In genomic region chr9:131601683-131602181, GRCh38 we compare ENCODE assay signal across 1 cellular context.
A peak's percentile ranks its signal among the peaks of the same experiment; 100 is the strongest.
TF ChIP-seq lines count a peak whose summit lies in the region.

No MANE protein-coding gene starts in this region.

TF ChIP-seq in HepG2, 621 proteins besides CTCF, POLR2A, EP300 and RAD21 (continued from another document and continues in another):
- peak; percentile 67; the same call in 1 of the 2 replicates for TF ChIP-seq SKIL (CRISPR knock-in tag; IDR thresholded peaks at IDR 0.05; ENCODE audit: borderline replicate concordance)
- no peak for TF ChIP-seq U2AF2 (IDR thresholded peaks at IDR 0.05; ENCODE audit: low read depth, low read length)
- peak in 1 of 2 experiments; percentile 55; a peak in 1 of 4 replicates for TF ChIP-seq KLF16 (CRISPR knock-in tag; IDR thresholded peaks at IDR 0.05)
- peak; percentile 93 for TF ChIP-seq MED1 (CRISPR knock-in tag; IDR thresholded peaks at IDR 0.05)
- TF ChIP-seq CBX1 (IDR thresholded peaks at IDR 0.05; ENCODE audit: low read depth): no peak
- peak; percentile 38; the same call in 1 of the 2 replicates for TF ChIP-seq YEATS2 (CRISPR knock-in tag; IDR thresholded peaks at IDR 0.05; ENCODE audit: borderline replicate concordance)
- TF ChIP-seq AKAP8 (CRISPR knock-in tag; IDR thresholded peaks at IDR 0.05): no peak
- TF ChIP-seq CREB1 (IDR thresholded peaks at IDR 0.05): no peak
- TF ChIP-seq CREB1 (CRISPR knock-in tag; IDR thresholded peaks at IDR 0.05): peak; percentile 52; the same call in 1 of the 2 replicates
- TF ChIP-seq BATF2 (CRISPR knock-in tag; IDR thresholded peaks at IDR 0.05): no peak
- TF ChIP-seq NFIC (IDR thresholded peaks at IDR 0.05; ENCODE audit: low read length): no peak
- no peak for TF ChIP-seq SAFB2 (CRISPR knock-in tag; IDR thresholded peaks at IDR 0.05; ENCODE audit: borderline replicate concordance, low read depth)
- TF ChIP-seq SIX4 (CRISPR knock-in tag; IDR thresholded peaks at IDR 0.05): 0 out of 2 replicates have a peak, but pooled peaks have one; percentile 14
- TF ChIP-seq RFX5 (IDR thresholded peaks at IDR 0.05; ENCODE audit: low read depth, low read length): no peak
- 0 out of 2 replicates have a peak, but pooled peaks have one; percentile 38 for TF ChIP-seq ZNF503 (CRISPR knock-in tag; IDR thresholded peaks at IDR 0.05)
- no peak for TF ChIP-seq ZNF530 (CRISPR knock-in tag; IDR thresholded peaks at IDR 0.05; ENCODE audit: low read depth)
- no peak for TF ChIP-seq STAT5B (CRISPR knock-in tag; IDR thresholded peaks at IDR 0.05)
- no peak for TF ChIP-seq ZMAT3 (CRISPR knock-in tag; conservative IDR thresholded peaks at IDR 0.05)
- TF ChIP-seq ZNF589 (CRISPR knock-in tag; conservative IDR thresholded peaks at IDR 0.05): no peak
- no peak for TF ChIP-seq USF2 (IDR thresholded peaks at IDR 0.05; ENCODE audit: low read depth, low read length)
- TF ChIP-seq USF2 (CRISPR knock-in tag; IDR thresholded peaks at IDR 0.05; ENCODE audit: borderline replicate concordance): no peak
- TF ChIP-seq PAF1 (CRISPR knock-in tag; IDR thresholded peaks at IDR 0.05): no peak
- no peak for TF ChIP-seq KAT2B (IDR thresholded peaks at IDR 0.05; ENCODE audit: borderline replicate concordance, low read depth, low read length)
- no peak for TF ChIP-seq SMC3 (IDR thresholded peaks at IDR 0.05; ENCODE audit: low read length)
- TF ChIP-seq ZNF788 (CRISPR knock-in tag; IDR thresholded peaks at IDR 0.05; ENCODE audit: borderline replicate concordance): no peak
- no peak for TF ChIP-seq RBM22 (optimal IDR thresholded peaks at IDR 0.05; ENCODE audit: low read length)
- TF ChIP-seq ZNF883 (CRISPR knock-in tag; IDR thresholded peaks at IDR 0.05; ENCODE audit: not compliant biosample characterization): no peak
- TF ChIP-seq RAD51 (IDR thresholded peaks at IDR 0.05; ENCODE audit: borderline replicate concordance): no peak
- TF ChIP-seq AHDC1 (CRISPR knock-in tag; IDR thresholded peaks at IDR 0.05; ENCODE audit: borderline replicate concordance): peak; percentile 41; the same call in 1 of the 2 replicates
- TF ChIP-seq SP1 (IDR thresholded peaks at IDR 0.05): no peak
- TF ChIP-seq SP1 (CRISPR knock-in tag; IDR thresholded peaks at IDR 0.05): no peak
- no peak for TF ChIP-seq POLR2AphosphoS2 (IDR thresholded peaks at IDR 0.05; ENCODE audit: low read depth, low read length)
- 0 out of 2 replicates have a peak, but pooled peaks have one; percentile 28 for TF ChIP-seq ZNF598 (CRISPR knock-in tag; IDR thresholded peaks at IDR 0.05; ENCODE audit: borderline replicate concordance)
- no peak for TF ChIP-seq ASH2L (IDR thresholded peaks at IDR 0.05; ENCODE audit: insufficient read length, low read depth, low read length)
- TF ChIP-seq TFDP1 (CRISPR knock-in tag; IDR thresholded peaks at IDR 0.05; ENCODE audit: borderline replicate concordance): no peak
- no peak for TF ChIP-seq SRY (CRISPR knock-in tag; IDR thresholded peaks at IDR 0.05)
- TF ChIP-seq ZNF282 (IDR thresholded peaks at IDR 0.05; ENCODE audit: partially characterized antibody): no peak
- TF ChIP-seq ZFP41 (CRISPR knock-in tag; IDR thresholded peaks at IDR 0.05; ENCODE audit: borderline replicate concordance): no peak
- no peak for TF ChIP-seq ZNF138 (CRISPR knock-in tag; IDR thresholded peaks at IDR 0.05; ENCODE audit: low read depth)
- TF ChIP-seq ZNF3 (CRISPR knock-in tag; IDR thresholded peaks at IDR 0.05): no peak
- 0 out of 2 replicates have a peak, but pooled peaks have one; percentile 39 for TF ChIP-seq MAF1 (CRISPR knock-in tag; IDR thresholded peaks at IDR 0.05; ENCODE audit: borderline replicate concordance)
- no peak for TF ChIP-seq ZNF556 (CRISPR knock-in tag; IDR thresholded peaks at IDR 0.05; ENCODE audit: borderline replicate concordance)
- no peak for TF ChIP-seq ARNT (IDR thresholded peaks at IDR 0.05)
- no peak for TF ChIP-seq ZFYVE20 (CRISPR knock-in tag; IDR thresholded peaks at IDR 0.05; ENCODE audit: borderline replicate concordance, low read depth)
- no peak for TF ChIP-seq CENPX (CRISPR knock-in tag; IDR thresholded peaks at IDR 0.05)
- TF ChIP-seq NCOA2 (CRISPR knock-in tag; IDR thresholded peaks at IDR 0.05): peak; percentile 59
- no peak for TF ChIP-seq ZFAT (CRISPR knock-in tag; conservative IDR thresholded peaks at IDR 0.05)
- no peak for TF ChIP-seq LBX2 (CRISPR knock-in tag; IDR thresholded peaks at IDR 0.05; ENCODE audit: borderline replicate concordance)
- peak; percentile 65; the same call in 1 of the 2 replicates for TF ChIP-seq ZBTB3 (CRISPR knock-in tag; IDR thresholded peaks at IDR 0.05; ENCODE audit: borderline replicate concordance, low read depth)
- TF ChIP-seq CREBL2 (CRISPR knock-in tag; IDR thresholded peaks at IDR 0.05; ENCODE audit: borderline replicate concordance): no peak
- no peak for TF ChIP-seq JUNB (CRISPR knock-in tag; IDR thresholded peaks at IDR 0.05; ENCODE audit: borderline replicate concordance)
- TF ChIP-seq ZNF577 (CRISPR knock-in tag; IDR thresholded peaks at IDR 0.05; ENCODE audit: borderline replicate concordance, low read depth): no peak
- 0 out of 2 replicates have a peak, but pooled peaks have one; percentile 16 for TF ChIP-seq ZNF501 (CRISPR knock-in tag; IDR thresholded peaks at IDR 0.05)
- no peak for TF ChIP-seq BRCA1 (CRISPR knock-in tag; IDR thresholded peaks at IDR 0.05)
- no peak for TF ChIP-seq TCF7L2 (IDR thresholded peaks at IDR 0.05; ENCODE audit: low read depth, low read length)
- peak; percentile 46 for TF ChIP-seq PHF21A (CRISPR knock-in tag; IDR thresholded peaks at IDR 0.05)
- no peak for TF ChIP-seq ZNF713 (CRISPR knock-in tag; IDR thresholded peaks at IDR 0.05)
- TF ChIP-seq FOXC1 (CRISPR knock-in tag; IDR thresholded peaks at IDR 0.05; ENCODE audit: borderline replicate concordance): no peak
- TF ChIP-seq PATZ1 (CRISPR knock-in tag; IDR thresholded peaks at IDR 0.05): no peak
- TF ChIP-seq HMG20B (CRISPR knock-in tag; conservative IDR thresholded peaks at IDR 0.05): 0 out of 2 replicates have a peak, but pooled peaks have one; percentile 43
